1 cellular context compared by ENCODE assay signal in the genomic region with DNA sequence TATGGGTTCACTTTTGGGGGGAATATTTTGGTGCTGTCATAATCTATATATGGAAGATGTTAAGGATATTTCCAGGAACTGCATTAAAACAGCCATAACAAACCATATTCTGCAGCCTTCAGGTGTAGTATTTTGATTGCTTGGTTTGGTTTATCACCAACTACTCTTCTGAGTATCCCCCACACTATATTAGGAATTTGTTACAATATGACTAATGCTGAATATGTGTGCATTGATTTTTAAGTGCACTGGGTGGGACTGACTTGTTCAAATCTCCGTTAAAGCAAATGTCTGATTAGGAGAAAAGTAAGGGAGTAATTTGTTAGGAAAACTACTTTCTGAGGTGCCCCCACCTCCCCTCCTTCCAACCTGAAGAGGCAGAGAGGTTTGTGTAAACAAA.
TF ChIP-seq lines count a peak whose summit lies in the region.

No MANE protein-coding gene starts in this region.

TF ChIP-seq in IMR-90, 13 proteins besides CTCF, POLR2A, EP300 and RAD21:
- no peak for TF ChIP-seq RCOR1 (IDR thresholded peaks at IDR 0.05; ENCODE audit: insufficient replicate concordance, low read length)
- TF ChIP-seq MXI1 (IDR thresholded peaks at IDR 0.05; ENCODE audit: borderline replicate concordance, low read depth, low read length), result no peak
